ENCODE assay signal across 10 cellular contexts in genomic region chr1:207259391-207259790, GRCh38.
DNase-seq lines count a peak whose midpoint lies in the region; ATAC-seq, FAIRE-seq and TF ChIP-seq lines count a peak whose summit lies in the region.
"Had no signal": no experiment of that assay in that cellular context is flagged by ENCODE, and none has a peak within 500 bp of the region (broad histone marks: within the 10 kb centered on the region; RNA-seq: fewer than 3 reads in every experiment).

No MANE protein-coding gene starts in this region.

- TF ChIP-seq CTCF in AG04450 (IDR thresholded peaks at IDR 0.05; ENCODE audit: low read depth, low read length) (peak; percentile 44), HFF-Myc (IDR thresholded peaks at IDR 0.05; ENCODE audit: low read depth, low read length, missing control alignments) (peak; percentile 51), bronchial epithelial cell (IDR thresholded peaks at IDR 0.05; ENCODE audit: insufficient read depth, low read length, severe bottlenecking) (peak; percentile 60), kidney (IDR thresholded peaks at IDR 0.05; ENCODE audit: borderline replicate concordance, extremely low read depth, insufficient read depth) (peak; percentile 19)

- H3K27ac ChIP-seq in AG04450 (ENCODE audit: low read depth, low read length) (no peak overlapping the region), kidney (ENCODE audit: low read depth in 2 of 2, low read length in 2 of 2) (no peak overlapping the region)
- H3K27ac ChIP-seq in CD8-positive, alpha-beta memory T cell (ENCODE audit: low read depth, low read length), result no peak overlapping the region
- H3K27ac ChIP-seq: coronary artery had no signal

- H3K4me3 ChIP-seq in AG04450 (ENCODE audit: low read depth, low read length), result no peak overlapping the region
- H3K4me3 ChIP-seq in HFF-Myc (replicated peaks; ENCODE audit: low read depth, low read length), result no peak overlapping the region
- no peak overlapping the region for H3K4me3 ChIP-seq in bronchial epithelial cell (ENCODE audit: low read depth, low read length)
- no peak overlapping the region for H3K4me3 ChIP-seq in kidney (ENCODE audit: low read length in 2 of 2)
- H3K4me3 ChIP-seq in CD8-positive, alpha-beta memory T cell (ENCODE audit: low read length), result no peak overlapping the region
- H3K4me3 ChIP-seq: coronary artery had no signal

- intact Hi-C loops in kidney (cut with DNase I), result no loop called here

- peak; percentile 84 for FAIRE-seq in bronchial epithelial cell (lab: Jason Lieb, UNC)
- no peak for FAIRE-seq in kidney (lab: Jason Lieb, UNC)

- POLR2A ChIA-PET in AG04450 (lab: Yijun Ruan, JAX), result no interaction called here
- POLR2A ChIA-PET in CD8-positive, alpha-beta memory T cell (lab: Charles Lee), result no interaction called here

- peaks cover 10 to 17% of the 10 kb centered on the region in 2 donors for H3K27me3 Mint-ChIP-seq in CD8-positive, alpha-beta memory T cell

- no peak for DNase-seq in AG04450 (ENCODE audit: low read depth, low spot score)
- DNase-seq in HFF-Myc (ENCODE audit: extremely low read depth, low read depth), result peak; percentile 17
- peak; percentile 44 for DNase-seq in bronchial epithelial cell (ENCODE audit: low read depth)
- DNase-seq in kidney, result no peak
- DNase-seq in NCI-H2171 treated with DMSO at 0.1 percent for 48 hours (lab: John Stamatoyannopoulos, UW), result no peak
- no peak for DNase-seq in CD8-positive, alpha-beta memory T cell
- DNase-seq in KG1 (lab: John Stamatoyannopoulos, UW), result no peak
- DNase-seq: activated CD8-positive, alpha-beta T cell treated with anti-CD3 and anti-CD28 coated beads, Interleukin-2, amount 10 ng/mL, durations not matched to agents 7 days and 5 days had no signal

- H3K27me3 ChIP-seq in AG04450 (ENCODE audit: control insufficient read depth, insufficient read depth, low read length) (no peaks in the 10 kb centered on the region), bronchial epithelial cell (ENCODE audit: control insufficient read depth, insufficient read depth, low read length) (no peaks in the 10 kb centered on the region)
- H3K27me3 ChIP-seq in CD8-positive, alpha-beta memory T cell (ENCODE audit: insufficient read depth, low read length, poor library complexity, severe bottlenecking), result no peaks in the 10 kb centered on the region

- H3K36me3 Mint-ChIP-seq in CD8-positive, alpha-beta memory T cell, result peaks cover 0 to 40% (median 2%) of the 10 kb centered on the region in 3 donors

- CTCF ChIA-PET in AG04450 (lab: Charles Lee), result interaction anchor here (0.7 to 1.5 kb wide), 8 partner anchors 11 to 148 kb away, joined by 3 to 6 read pairs (median 4); no protein-coding TSS in a partner anchor
- CTCF ChIA-PET in CD8-positive, alpha-beta memory T cell (lab: Charles Lee), result no interaction called here

- ATAC-seq in HG03354 (IDR thresholded peaks at IDR 0.05; ENCODE audit: poor library complexity, severe bottlenecking, unreplicated experiment), result no peak
- ATAC-seq: activated CD8-positive, alpha-beta T cell treated with anti-CD3 and anti-CD28 coated beads, Interleukin-2, amount 10 ng/mL, durations not matched to agents 7 days and 5 days had no signal

- H3K9ac ChIP-seq in kidney (ENCODE audit: low read length in 2 of 2), result no peak overlapping the region

- H3K9me3 Mint-ChIP-seq in CD8-positive, alpha-beta memory T cell, result peaks cover 2 to 8% (median 5%) of the 10 kb centered on the region in 5 donors

- H3K36me3 ChIP-seq in bronchial epithelial cell (ENCODE audit: control insufficient read depth, insufficient read depth, low read length) (no peaks in the 10 kb centered on the region), kidney (ENCODE audit: control insufficient read depth in 1 of 2, insufficient read depth in 2 of 2, low read length in 2 of 2) (no peaks in the 10 kb centered on the region)
- H3K36me3 ChIP-seq in CD8-positive, alpha-beta memory T cell (ENCODE audit: insufficient read depth, low read length), result no peaks in the 10 kb centered on the region

- H3K9me3 ChIP-seq in AG04450 (ENCODE audit: control insufficient read depth, insufficient read depth, low read length), result no peaks in the 10 kb centered on the region
- no peaks in the 10 kb centered on the region for H3K9me3 ChIP-seq in kidney (ENCODE audit: control insufficient read depth in 1 of 2, low read length in 2 of 2)
- H3K9me3 ChIP-seq in CD8-positive, alpha-beta memory T cell (ENCODE audit: low read length), result no peaks in the 10 kb centered on the region

- H3K4me3 Mint-ChIP-seq in CD8-positive, alpha-beta memory T cell, result no peak overlapping the region
- H3K4me3 Mint-ChIP-seq: activated CD8-positive, alpha-beta T cell treated with anti-CD3 and anti-CD28 coated beads, Interleukin-2, amount 10 ng/mL, durations not matched to agents 7 days and 5 days had no signal

- no peaks in the 10 kb centered on the region for H3K4me1 Mint-ChIP-seq in CD8-positive, alpha-beta memory T cell

- H3K4me1 ChIP-seq in kidney (ENCODE audit: control insufficient read depth in 1 of 2, insufficient read depth in 1 of 2, low read depth in 1 of 2, low read length in 2 of 2), result no peaks in the 10 kb centered on the region
- H3K4me1 ChIP-seq in CD8-positive, alpha-beta memory T cell (ENCODE audit: insufficient read depth, low read length), result no peaks in the 10 kb centered on the region

- no peak overlapping the region for H3K27ac Mint-ChIP-seq in CD8-positive, alpha-beta memory T cell
- H3K27ac Mint-ChIP-seq: activated CD8-positive, alpha-beta T cell treated with anti-CD3 and anti-CD28 coated beads, Interleukin-2, amount 10 ng/mL, durations not matched to agents 7 days and 5 days had no signal

Comparison
In these comparisons a context has a peak if more than half of its experiments do, and no peak if none do; other contexts are left out.
1. DNase-seq: peak in HFF-Myc (single experiment) and bronchial epithelial cell (single experiment); none in AG04450 (single experiment), kidney (single experiment), NCI-H2171 treated with DMSO at 0.1 percent for 48 hours (single experiment), CD8-positive, alpha-beta memory T cell (0 of 5) and KG1 (single experiment).
2. Peak in every context shown above with its lines, with median percentiles within 50 percentile points of each other: CTCF ChIP-seq.